28 cellular contexts compared by ENCODE assay signal in genomic region chr12:114473717-114474116, GRCh38.
"Had no signal": no experiment of that assay in that cellular context is flagged by ENCODE, and none has a peak within 500 bp of the region (broad histone marks: within the 10 kb centered on the region; RNA-seq: fewer than 3 reads in every experiment).

No MANE protein-coding gene starts in this region.

- DNase-seq: colonic mucosa; cortex of kidney; dermis blood vessel endothelial cell; dorsolateral prefrontal cortex; effector CD4-positive, alpha-beta T cell; effector CD8-positive, alpha-beta T cell; effector memory CD4-positive, alpha-beta T cell; effector memory CD8-positive, alpha-beta T cell; endodermal cell; erythroblast; esophagus squamous epithelium; foreskin fibroblast; foreskin keratinocyte; foreskin melanocyte; gastrocnemius medialis; glutamatergic neuron; head of caudate nucleus; heart left ventricle; heart right ventricle had no signal

- H3K36me3 ChIP-seq: colonic mucosa, esophagus muscularis mucosa, esophagus squamous epithelium, gastrocnemius medialis, gastroesophageal sphincter, heart left ventricle, heart right ventricle had no signal

- H3K27ac ChIP-seq: colonic mucosa, coronary artery, dorsolateral prefrontal cortex, epithelial cell of prostate, esophagus muscularis mucosa, esophagus squamous epithelium, foreskin keratinocyte, gastrocnemius medialis, gastroesophageal sphincter, heart left ventricle, heart right ventricle had no signal

- FAIRE-seq: colon, endometrium, endothelial cell of umbilical vein, frontal cortex had no signal

- H3K9me3 ChIP-seq: colonic mucosa, esophagus muscularis mucosa, esophagus squamous epithelium, gastrocnemius medialis, gastroesophageal sphincter, heart left ventricle, heart right ventricle had no signal

- H3K4me3 ChIP-seq: colonic mucosa, coronary artery, dorsolateral prefrontal cortex, esophagus muscularis mucosa, esophagus squamous epithelium, gastrocnemius medialis, gastroesophageal sphincter, heart left ventricle, heart right ventricle had no signal

- H3K4me1 ChIP-seq: colonic mucosa, esophagus muscularis mucosa, esophagus squamous epithelium, foreskin keratinocyte, gastrocnemius medialis, gastroesophageal sphincter, heart left ventricle, heart right ventricle had no signal

- ATAC-seq: effector memory CD8-positive, alpha-beta T cell; esophagus mucosa; foreskin keratinocyte; gastrocnemius medialis; gastroesophageal sphincter; heart left ventricle; heart right ventricle had no signal
